12 cellular contexts compared by ENCODE assay signal in the genomic region with DNA sequence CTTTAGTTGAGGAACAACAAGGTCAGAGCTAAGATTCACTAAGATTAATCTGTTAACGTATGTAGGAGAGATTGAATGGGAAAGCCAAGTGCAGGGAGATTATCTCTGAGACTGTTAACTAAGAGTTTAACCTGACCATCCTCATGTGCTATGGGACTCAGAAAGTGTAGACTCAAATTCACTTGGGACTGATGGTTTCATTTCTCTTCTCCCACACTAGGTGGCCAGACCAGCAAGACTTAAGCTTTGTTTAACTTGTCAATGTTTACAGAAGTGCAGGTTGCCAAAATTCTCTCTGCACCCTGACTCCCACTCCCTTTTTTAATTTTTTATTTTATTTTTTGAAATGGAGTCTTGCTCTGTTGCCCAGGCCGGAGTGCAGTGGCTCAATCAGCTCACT. TPM values are rescaled to one million over a fixed set of nuclear protein-coding genes. Genes with fewer than 3 reads are reported as not detected.
DNase-seq lines count a peak whose midpoint lies in the region; TF ChIP-seq lines count a peak whose summit lies in the region.
"Had no signal": no experiment of that assay in that cellular context is flagged by ENCODE, and none has a peak within 500 bp of the region (broad histone marks: within the 10 kb centered on the region; RNA-seq: fewer than 3 reads in every experiment).

No MANE protein-coding gene starts in this region.

- 77% methylated on average over 2 of the region's 2 CpGs for WGBS in esophagus squamous epithelium, 2 donors

- POLR2A ChIA-PET in GM10248 (lab: Yijun Ruan, JAX) = no interaction called here

- DNase-seq in ACHN (peak; percentile 3), GM10248 (ENCODE audit: extremely low spot score) (peak; percentile 26), epithelial cell of proximal tubule (ENCODE audit: low read depth) (no peak), substantia nigra (lab: John Stamatoyannopoulos, UW) (no peak), esophagus squamous epithelium (lab: John Stamatoyannopoulos, UW) (no peak), T-helper 1 cell (no peak)
- no peak for DNase-seq in stimulated activated CD4-positive, alpha-beta T cell treated with anti-CD3 and anti-CD28 coated beads, Interleukin-2, amount 100 ng/mL, for 24 hours
- DNase-seq: activated CD8-positive, alpha-beta T cell treated with anti-CD3 and anti-CD28 coated beads, Interleukin-2, amount 10 ng/mL, durations not matched to agents 7 days and 5 days; NCI-H524 had no signal

- H3K79me2 ChIP-seq in OCI-LY1 (ENCODE audit: insufficient read depth, low read length) = no peaks in the 10 kb centered on the region

- H3K9ac ChIP-seq in OCI-LY1 (ENCODE audit: low read length) = no peak overlapping the region

- H3K27me3 ChIP-seq in OCI-LY1 (ENCODE audit: insufficient read depth, low read length) = no peaks in the 10 kb centered on the region
- peaks cover 0 to 47% (median 0%) of the 10 kb centered on the region in 4 donors for H3K27me3 ChIP-seq in esophagus squamous epithelium

- H3F3A ChIP-seq in OCI-LY1 (ENCODE audit: insufficient read depth, low read length) = no peaks in the 10 kb centered on the region

- H2AFZ ChIP-seq in OCI-LY1 (ENCODE audit: low read length) = no peak overlapping the region

- TF ChIP-seq CTCF in GM10248 (IDR thresholded peaks at IDR 0.05; ENCODE audit: control extremely low read depth, extremely low read depth, low read depth, missing control alignments) (peak; percentile 15), OCI-LY1 (IDR thresholded peaks at IDR 0.05; ENCODE audit: low read length) (peak; percentile 25; the same call in 1 of the 2 replicates), epithelial cell of proximal tubule (conservative IDR thresholded peaks at IDR 0.05; ENCODE audit: low read depth, low read length) (peak; percentile 44), esophagus squamous epithelium (IDR thresholded peaks at IDR 0.05) (peak in 1 of 6 experiments; percentile 30)

- no peak overlapping the region for H3K4me2 ChIP-seq in OCI-LY1 (ENCODE audit: low read length)

- H3K9me3 ChIP-seq in OCI-LY1 (ENCODE audit: low read length) (no peaks in the 10 kb centered on the region), esophagus squamous epithelium (no peaks in the 10 kb centered on the region)

- H3K4me3 ChIP-seq in OCI-LY1 (ENCODE audit: low read depth, low read length, poor library complexity, severe bottlenecking) (no peak overlapping the region), epithelial cell of proximal tubule (ENCODE audit: low read depth, low read length) (no peak overlapping the region), esophagus squamous epithelium (no peak overlapping the region)

- CTCF ChIA-PET in GM10248 (lab: Yijun Ruan, JAX) = interaction anchor here (1.0 to 1.7 kb wide), 3 partner anchors 11 to 16 kb away, joined by 3 to 4 read pairs (median 3); a partner anchor contains a TSS

- H4K20me1 ChIP-seq in OCI-LY1 (ENCODE audit: insufficient read depth, low read length) = no peaks in the 10 kb centered on the region

- intact Hi-C loops in esophagus squamous epithelium (cut with DNase I) = no loop called here

- H3K27ac ChIP-seq in OCI-LY1 (ENCODE audit: low read depth, low read length, poor library complexity, severe bottlenecking) (no peak overlapping the region), substantia nigra (ENCODE audit: low read depth, low read length, poor library complexity, severe bottlenecking) (no peak overlapping the region), esophagus squamous epithelium (no peak overlapping the region)

- H3K4me1 ChIP-seq in OCI-LY1 (ENCODE audit: insufficient read depth, low read length, severe bottlenecking) (no peaks in the 10 kb centered on the region), esophagus squamous epithelium (peaks cover 0 to under 1% (median under 1%) of the 10 kb centered on the region in 3 donors)

- in situ Hi-C loops in ACHN (cut with HindIII; ENCODE audit: low pct_ligation_motif_present, low pct_unique_long_range_greater_than_20kb, low sequenced_read_pairs) = no loop called here

- H3K36me3 ChIP-seq in OCI-LY1 (ENCODE audit: insufficient read depth, low read length) = no peaks in the 10 kb centered on the region
- no peaks in the 10 kb centered on the region for H3K36me3 ChIP-seq in esophagus squamous epithelium

- H3K9me2 ChIP-seq in OCI-LY1 (ENCODE audit: low read depth, low read length) = no peaks in the 10 kb centered on the region

- TF ChIP-seq POLR2A in esophagus squamous epithelium (IDR thresholded peaks at IDR 0.05) = no peak

RNA-seq across cellular contexts. Expression of a gene that starts 6.3 kb away (rescaled TPM):
- total RNA-seq in epithelial cell of proximal tubule (63.4 and 82.7 TPM in 2 replicates), esophagus squamous epithelium (10 to 100 TPM; 12.8 to 51.1 (median 28.4) TPM)

RNA-seq across cellular contexts. Expression of a gene that starts 16.0 kb away (rescaled TPM):
- total RNA-seq in epithelial cell of proximal tubule = not detected in 2 replicates
- total RNA-seq in esophagus squamous epithelium = not detected
- total RNA-seq: activated CD8-positive, alpha-beta T cell treated with anti-CD3 and anti-CD28 coated beads, Interleukin-2, amount 10 ng/mL, durations not matched to agents 7 days and 5 days; posterior vena cava; temporal lobe had no signal

Comparison
In these comparisons a context has a peak if more than half of its experiments do, and no peak if none do; other contexts are left out.
1. DNase-seq: peak in ACHN (single experiment) and GM10248 (single experiment); none in epithelial cell of proximal tubule (single experiment), substantia nigra (0 of 49), esophagus squamous epithelium (single experiment), T-helper 1 cell (0 of 5) and stimulated activated CD4-positive, alpha-beta T cell treated with anti-CD3 and anti-CD28 coated beads, Interleukin-2, amount 100 ng/mL, for 24 hours (0 of 2).